ENCODE assay signal across 22 cellular contexts in genomic region chr11:134994431-134994830, GRCh38.
DNase-seq lines count a peak whose midpoint lies in the region; ATAC-seq and TF ChIP-seq lines count a peak whose summit lies in the region.
"Had no signal": no experiment of that assay in that cellular context is flagged by ENCODE, and none has a peak within 500 bp of the region (broad histone marks: within the 10 kb centered on the region; RNA-seq: fewer than 3 reads in every experiment).

No MANE protein-coding gene starts in this region.

- DNase-seq in EH (ENCODE audit: low read depth) (peak; percentile 4), endodermal cell (no peak)
- DNase-seq in stimulated activated CD4-positive, alpha-beta T cell treated with anti-CD3 and anti-CD28 coated beads, Interleukin-1b, Interleukin-23, amount 100 ng/mL, for 48 hours, result no peak
- DNase-seq in activated naive CD8-positive, alpha-beta T cell treated with anti-CD3 and anti-CD28 coated beads, Interleukin-2, amount 50 U/mL, for 24 hours, result no peak
- DNase-seq: 8988T, ACHN, BE2C, KBM-7, MG63, NCI-H1105 treated with DMSO at 0.1 percent for 48 hours, NCI-H146, NCI-H2029, NCI-H446, NCI-H524 treated with DMSO at 0.1 percent for 48 hours, NCI-H774, SIG-M5 had no signal

- peaks cover 73% of the 10 kb centered on the region for H3K4me1 ChIP-seq in HUES64 (ENCODE audit: insufficient read depth, low read length)
- peaks cover 8% of the 10 kb centered on the region for H3K4me1 ChIP-seq in endodermal cell (ENCODE audit: control insufficient read depth, insufficient read depth, low read length)
- H3K4me1 ChIP-seq: BE2C had no signal

- H3K4me3 Mint-ChIP-seq in endodermal cell (peak overlapping the region; percentile 16), nephron (no peak overlapping the region)
- no peak overlapping the region for H3K4me3 Mint-ChIP-seq in activated naive CD8-positive, alpha-beta T cell treated with anti-CD3 and anti-CD28 coated beads, Interleukin-2, amount 50 U/mL, for 24 hours
- H3K4me3 Mint-ChIP-seq: CD14-positive monocyte had no signal

- H3K27ac Mint-ChIP-seq in endodermal cell (peak overlapping the region; percentile 64), nephron (peak overlapping the region; percentile 24 to 77 (median 61))
- no peak overlapping the region for H3K27ac Mint-ChIP-seq in activated naive CD8-positive, alpha-beta T cell treated with anti-CD3 and anti-CD28 coated beads, Interleukin-2, amount 50 U/mL, for 24 hours
- H3K27ac Mint-ChIP-seq: CD14-positive monocyte had no signal

- H3K36me3 ChIP-seq in HUES64 (ENCODE audit: insufficient read depth, low read length), result no peaks in the 10 kb centered on the region
- no peaks in the 10 kb centered on the region for H3K36me3 ChIP-seq in endodermal cell (ENCODE audit: control insufficient read depth, insufficient read depth, low read length)
- H3K36me3 ChIP-seq: BE2C, MG63 had no signal

- H3K9me3 ChIP-seq in HUES64 (ENCODE audit: insufficient read depth, low read depth, low read length) (no peaks in the 10 kb centered on the region), endodermal cell (ENCODE audit: control insufficient read depth, low read length) (peaks cover 4% of the 10 kb centered on the region)
- H3K9me3 ChIP-seq: BE2C, MG63 had no signal

- ATAC-seq in GM21619 (IDR thresholded peaks at IDR 0.05; ENCODE audit: unreplicated experiment) (no peak), HG02763 (IDR thresholded peaks at IDR 0.05; ENCODE audit: unreplicated experiment) (no peak)
- ATAC-seq in activated naive CD8-positive, alpha-beta T cell treated with anti-CD3 and anti-CD28 coated beads, Interleukin-2, amount 50 U/mL, for 24 hours, result no peak
- ATAC-seq: HCT116 had no signal

- H3K27ac ChIP-seq in HUES64 (ENCODE audit: low read depth, low read length), result peak overlapping the region; percentile 87
- peak overlapping the region; percentile 47 for H3K27ac ChIP-seq in endodermal cell (ENCODE audit: low read depth, low read length)

- H3K4me1 Mint-ChIP-seq in endodermal cell (peaks cover 42% of the 10 kb centered on the region), nephron (peaks cover 59% of the 10 kb centered on the region)
- H3K4me1 Mint-ChIP-seq in activated naive CD8-positive, alpha-beta T cell treated with anti-CD3 and anti-CD28 coated beads, Interleukin-2, amount 50 U/mL, for 24 hours, result no peaks in the 10 kb centered on the region
- H3K4me1 Mint-ChIP-seq: CD14-positive monocyte had no signal

- no peaks in the 10 kb centered on the region for H3K27me3 Mint-ChIP-seq in endodermal cell (ENCODE audit: insufficient read depth)
- H3K27me3 Mint-ChIP-seq in nephron (ENCODE audit: low read depth), result peaks cover 4% of the 10 kb centered on the region
- peaks cover 23% of the 10 kb centered on the region for H3K27me3 Mint-ChIP-seq in activated naive CD8-positive, alpha-beta T cell treated with anti-CD3 and anti-CD28 coated beads, Interleukin-2, amount 50 U/mL, for 24 hours

- no peak overlapping the region for H3K4me3 ChIP-seq in HUES64 (ENCODE audit: low read length)
- peak overlapping the region; percentile 53 for H3K4me3 ChIP-seq in endodermal cell (ENCODE audit: low read length)
- H3K4me3 ChIP-seq: MG63 had no signal

- TF ChIP-seq CTCF in endodermal cell (conservative IDR thresholded peaks at IDR 0.05) (no peak), nephron (IDR thresholded peaks at IDR 0.05; ENCODE audit: unreplicated experiment in 3 of 3) (no peak)

- peak overlapping the region; percentile 34 for H3K9ac ChIP-seq in HUES64 (ENCODE audit: low read depth, low read length)
- H3K9ac ChIP-seq in endodermal cell (ENCODE audit: extremely low read depth, low read length, poor library complexity, severe bottlenecking), result peak overlapping the region; percentile 78

- no peaks in the 10 kb centered on the region for H3K27me3 ChIP-seq in HUES64 (ENCODE audit: insufficient read depth, low read length)
- H3K27me3 ChIP-seq in endodermal cell (ENCODE audit: control insufficient read depth, insufficient read depth, low read length, poor library complexity, severe bottlenecking), result no peaks in the 10 kb centered on the region
- H3K27me3 ChIP-seq: BE2C, MG63 had no signal

- H3K9me3 Mint-ChIP-seq in endodermal cell, result no peaks in the 10 kb centered on the region
- peaks cover 2% of the 10 kb centered on the region for H3K9me3 Mint-ChIP-seq in nephron
- H3K9me3 Mint-ChIP-seq in activated naive CD8-positive, alpha-beta T cell treated with anti-CD3 and anti-CD28 coated beads, Interleukin-2, amount 50 U/mL, for 24 hours, result no peaks in the 10 kb centered on the region

- H3K36me3 Mint-ChIP-seq in endodermal cell (ENCODE audit: low read depth), result no peaks in the 10 kb centered on the region
- H3K36me3 Mint-ChIP-seq in nephron (ENCODE audit: low read depth), result no peaks in the 10 kb centered on the region
- no peaks in the 10 kb centered on the region for H3K36me3 Mint-ChIP-seq in activated naive CD8-positive, alpha-beta T cell treated with anti-CD3 and anti-CD28 coated beads, Interleukin-2, amount 50 U/mL, for 24 hours (ENCODE audit: low read depth)
- H3K36me3 Mint-ChIP-seq: CD14-positive monocyte had no signal
